In genomic region chr2:97966545-97967215, GRCh38 we compare ENCODE assay signal across 8 cellular contexts. TPM values are rescaled to one million over a fixed set of nuclear protein-coding genes. Genes with fewer than 3 reads are reported as not detected.
DNase-seq lines count a peak whose midpoint lies in the region; ATAC-seq and TF ChIP-seq lines count a peak whose summit lies in the region.

No MANE protein-coding gene starts in this region.

- H3K27ac ChIP-seq in Panc1 (ENCODE audit: low read length) (no peak overlapping the region), psoas muscle (peak overlapping the region; percentile 55)

- no peaks in the 10 kb centered on the region for H3K27me3 ChIP-seq in Panc1 (ENCODE audit: control insufficient read depth, insufficient read depth, low read length)
- H3K27me3 ChIP-seq in psoas muscle (ENCODE audit: insufficient read depth in 3 of 3, low read length in 2 of 3): no peaks in the 10 kb centered on the region

- H3K9me3 ChIP-seq in Panc1 (ENCODE audit: control insufficient read depth, insufficient read depth, low read depth, low read length) (no peaks in the 10 kb centered on the region), psoas muscle (no peaks in the 10 kb centered on the region)

- ATAC-seq in GM19023 (IDR thresholded peaks at IDR 0.05; ENCODE audit: unreplicated experiment): peak; percentile 58
- peak; percentile 57 for ATAC-seq in HG02763 (IDR thresholded peaks at IDR 0.05; ENCODE audit: unreplicated experiment)
- peak; percentile 66; the same call in 1 of the 2 replicates for ATAC-seq in Panc1
- peak; percentile 60 to 84 (median 67) for ATAC-seq in psoas muscle

- H3K4me1 ChIP-seq in Panc1 (ENCODE audit: control insufficient read depth, insufficient read depth, low read length) (peaks cover 10% of the 10 kb centered on the region), psoas muscle (peaks cover 63% of the 10 kb centered on the region)

- POLR2A ChIA-PET in Panc1 (lab: Charles Lee) (no interaction called here), HEK293T (lab: Yijun Ruan, JAX) (no interaction called here)

- WGBS in psoas muscle, 3 donors: 55 to 66% (median 57%) methylated on average over 3 of the region's 3 CpGs

- H3K4me3 ChIP-seq in Panc1 (ENCODE audit: low read depth in 2 of 2, low read length in 2 of 2) (no peak overlapping the region), psoas muscle (no peak overlapping the region)

- no TSS peak for BruUV-seq in Panc1 (replicated peaks; lab: Mats Ljungman, UMichigan)

- in situ Hi-C loops in Panc1 (cut with HindIII; ENCODE audit: low pct_unique_long_range_greater_than_20kb, low sequenced_read_pairs): no loop called here

- H3K36me3 ChIP-seq in Panc1 (ENCODE audit: control insufficient read depth, insufficient read depth, low read length): no peaks in the 10 kb centered on the region
- H3K36me3 ChIP-seq in psoas muscle (ENCODE audit: insufficient read depth in 1 of 2, low read depth in 1 of 2): no peaks in the 10 kb centered on the region

- intact Hi-C loops in Panc1 (cut with micrococcal nuclease; ENCODE audit: unreplicated experiment): no loop called here
- intact Hi-C loops in psoas muscle (cut with DNase I): loop anchor here in 1 of 2 donors (5.0 kb wide), 1 partner anchor 39 kb away; no protein-coding TSS in a partner anchor

- CTCF ChIA-PET in Panc1 (lab: Charles Lee): no interaction called here
- CTCF ChIA-PET in HEK293T (lab: Yijun Ruan, JAX): interaction anchor here (1.4 kb wide), 1 partner anchor 20 kb away, joined by 3 read pairs; no protein-coding TSS in a partner anchor

- no peak for TF ChIP-seq CTCF in Panc1 (IDR thresholded peaks at IDR 0.05)
- no peak for TF ChIP-seq CTCF in psoas muscle (IDR thresholded peaks at IDR 0.05)

- DNase-seq in Panc1 (ENCODE audit: low read depth, low spot score) (peak; percentile 35), psoas muscle (no peak), HEK293T (ENCODE audit: extremely low spot score) (no peak), NCI-H2196 treated with DMSO at 0.1 percent for 48 hours (lab: John Stamatoyannopoulos, UW; ENCODE audit: unreplicated experiment) (no peak), C1 segment of cervical spinal cord (lab: John Stamatoyannopoulos, UW) (no peak), SHP77 (lab: John Stamatoyannopoulos, UW) (no peak)

TF ChIP-seq in HEK293T, 16 proteins besides CTCF, POLR2A, EP300 and RAD21:
- no peak for TF ChIP-seq ARNT (IDR thresholded peaks at IDR 0.05)

RNA-seq across cellular contexts. Expression of gene TMEM131, which starts 29.1 kb away (rescaled TPM):
- total RNA-seq in Panc1 (2021; ENCODE audit: unreplicated experiment) (43.4 TPM), psoas muscle (10 to 100 TPM; 20.1 to 33.3 (median 27.0) TPM)
- polyA plus RNA-seq in Panc1 (2012; ENCODE audit: insufficient read length): 30.3 TPM
- polyA plus RNA-seq in psoas muscle: 10 to 100 TPM in 1 of 3 donors, 1 to 10 TPM in 2; 7.7 to 16.3 (median 7.8) TPM
